In the genomic region with DNA sequence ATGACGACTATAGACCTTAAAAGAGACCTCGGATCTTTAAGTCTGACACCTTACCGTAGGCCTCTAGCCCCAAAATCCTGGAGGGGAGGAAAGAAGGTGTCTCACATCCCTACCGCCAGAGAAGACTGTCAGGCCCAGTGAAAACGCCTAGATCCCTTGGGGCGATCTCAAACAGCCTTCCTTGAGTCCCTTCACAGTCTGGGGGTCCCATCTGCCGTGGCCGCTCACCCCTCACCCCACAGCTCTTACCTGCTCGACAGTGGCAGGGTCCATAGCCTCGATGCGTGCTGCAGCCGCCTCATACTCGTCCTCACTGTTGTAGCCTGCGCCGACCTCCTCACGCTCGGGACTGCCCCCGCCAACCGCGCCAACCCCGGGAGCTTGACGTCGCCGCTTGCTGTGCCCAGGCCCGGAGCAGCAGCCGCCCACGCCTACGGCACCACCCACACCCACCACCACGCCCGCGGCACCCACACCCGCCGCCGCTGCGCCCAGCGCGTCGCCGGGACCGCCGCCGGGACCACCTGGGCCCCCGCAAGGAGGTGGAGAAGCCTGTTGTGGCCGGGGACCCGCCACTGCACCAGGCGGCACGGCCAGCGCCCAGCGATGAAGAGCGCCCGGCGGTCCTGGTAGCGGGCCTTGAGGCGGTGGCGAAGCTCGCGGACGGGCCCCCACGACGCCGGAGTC, we compare ENCODE assay signal across 6 cellular contexts. TPM values are rescaled to one million over a fixed set of nuclear protein-coding genes. Genes with fewer than 3 reads are reported as not detected.
DNase-seq lines count a peak whose midpoint lies in the region; ATAC-seq, FAIRE-seq and TF ChIP-seq lines count a peak whose summit lies in the region.

No MANE protein-coding gene starts in this region.

- no peaks in the 10 kb centered on the region for H3K9me3 Mint-ChIP-seq in T-helper 2 cell treated with Interferon-gamma antibody and Interleukin-4, amounts not matched to agents 5 μg/mL and 100 μg/mL, for 36 hours

- peak overlapping the region; percentile 75 for H3K27ac Mint-ChIP-seq in T-helper 2 cell treated with Interferon-gamma antibody and Interleukin-4, amounts not matched to agents 5 μg/mL and 100 μg/mL, for 36 hours

- no peaks in the 10 kb centered on the region for H3K27me3 Mint-ChIP-seq in T-helper 2 cell treated with Interferon-gamma antibody and Interleukin-4, amounts not matched to agents 5 μg/mL and 100 μg/mL, for 36 hours (ENCODE audit: low read depth)

- no peak for TF ChIP-seq CTCF in GM06990 (IDR thresholded peaks at IDR 0.05; ENCODE audit: insufficient read depth, low read length, poor library complexity, severe bottlenecking)
- no peak for TF ChIP-seq CTCF in epithelial cell of proximal tubule (conservative IDR thresholded peaks at IDR 0.05; ENCODE audit: low read depth, low read length)

- peak overlapping the region; percentile 69 for H3K4me3 ChIP-seq in GM06990 (replicated peaks; ENCODE audit: low read depth, low read length)
- H3K4me3 ChIP-seq in epithelial cell of proximal tubule (ENCODE audit: low read depth, low read length): peak overlapping the region; percentile 55

- no peak for FAIRE-seq in H54 (lab: Jason Lieb, UNC)

- peak overlapping the region; percentile 81 for H3K4me3 Mint-ChIP-seq in T-helper 2 cell treated with Interferon-gamma antibody and Interleukin-4, amounts not matched to agents 5 μg/mL and 100 μg/mL, for 36 hours

- TF ChIP-seq POLR2A in H54 (IDR thresholded peaks at IDR 0.05; ENCODE audit: low read depth, low read length): no peak

- H3K36me3 Mint-ChIP-seq in T-helper 2 cell treated with Interferon-gamma antibody and Interleukin-4, amounts not matched to agents 5 μg/mL and 100 μg/mL, for 36 hours (ENCODE audit: low read depth): peaks cover 19% of the 10 kb centered on the region

- peaks cover 38% of the 10 kb centered on the region for H3K4me1 Mint-ChIP-seq in T-helper 2 cell treated with Interferon-gamma antibody and Interleukin-4, amounts not matched to agents 5 μg/mL and 100 μg/mL, for 36 hours (ENCODE audit: low read depth)

- DNase-seq in GM06990 (ENCODE audit: extremely low read depth, insufficient read length): peak; percentile 54
- peak; percentile 52 for DNase-seq in T-helper 2 cell treated with Interferon-gamma antibody and Interleukin-4, amounts not matched to agents 5 μg/mL and 100 μg/mL, for 36 hours (ENCODE audit: low spot score)
- no peak for DNase-seq in epithelial cell of proximal tubule (ENCODE audit: low read depth)
- peak; percentile 60 for DNase-seq in stimulated activated CD4-positive, alpha-beta T cell treated with anti-CD3 and anti-CD28 coated beads, Interleukin-15, amount 100 ng/mL, for 24 hours
- no peak for DNase-seq in H54 (ENCODE audit: insufficient read length, low spot score)

- no peak for ATAC-seq in GM19463 (IDR thresholded peaks at IDR 0.05; ENCODE audit: unreplicated experiment)

- H3K36me3 ChIP-seq in GM06990 (ENCODE audit: control insufficient read depth, insufficient read depth, low read length): no peaks in the 10 kb centered on the region; the same call in none of the 2 replicates

- H3K27me3 ChIP-seq in GM06990 (replicated peaks; ENCODE audit: control insufficient read depth, insufficient read depth, low read length): no peaks in the 10 kb centered on the region

RNA-seq across cellular contexts. Expression of a gene that starts 0.5 kb away (rescaled TPM):
- 34.4 and 44.2 TPM in 2 replicates for total RNA-seq in epithelial cell of proximal tubule

RNA-seq across cellular contexts. Expression of a gene that starts 14.8 kb away (rescaled TPM):
- 0.51 and 1.1 TPM in 2 replicates for total RNA-seq in epithelial cell of proximal tubule

RNA-seq across cellular contexts. Expression of a gene that starts 38.0 kb away (rescaled TPM):
- 10.9 and 13.1 TPM in 2 replicates for total RNA-seq in epithelial cell of proximal tubule

RNA-seq across cellular contexts. Expression of a gene that starts 45.2 kb away (rescaled TPM):
- 15.8 and 24.6 TPM in 2 replicates for total RNA-seq in epithelial cell of proximal tubule

RNA-seq across cellular contexts. Expression of a gene that starts 45.4 kb away (rescaled TPM):
- total RNA-seq in epithelial cell of proximal tubule: 20.5 and 22.0 TPM in 2 replicates

Comparison
In these comparisons a context has a peak if more than half of its experiments do, and no peak if none do; other contexts are left out.
1. DNase-seq: peak in GM06990 (single experiment), T-helper 2 cell treated with Interferon-gamma antibody and Interleukin-4, amounts not matched to agents 5 μg/mL and 100 μg/mL, for 36 hours (single experiment) and stimulated activated CD4-positive, alpha-beta T cell treated with anti-CD3 and anti-CD28 coated beads, Interleukin-15, amount 100 ng/mL, for 24 hours (single experiment); none in epithelial cell of proximal tubule (single experiment) and H54 (single experiment).